In the genomic region with DNA sequence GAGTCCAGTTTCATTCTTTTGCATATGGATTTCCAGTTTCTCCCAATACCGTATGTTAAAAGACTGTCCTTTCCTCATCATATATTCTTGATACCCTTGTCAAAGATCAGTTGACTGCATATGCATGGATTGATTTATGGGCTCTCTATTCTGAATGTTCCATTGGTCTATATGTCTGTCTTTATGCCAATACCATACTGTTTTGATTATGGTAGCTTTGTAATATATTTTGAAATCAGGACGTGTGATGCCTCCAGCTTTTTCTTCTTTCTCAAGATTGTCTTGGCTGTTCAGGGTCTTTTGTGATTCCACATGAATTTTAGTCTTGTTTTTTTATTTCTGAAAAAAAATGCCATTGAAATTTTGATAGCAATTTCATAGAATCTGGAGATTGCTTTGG, we compare ENCODE assay signal across 2 cellular contexts.
TF ChIP-seq lines count a peak whose summit lies in the region.

No MANE protein-coding gene starts in this region.

TF ChIP-seq in HEK293, 187 proteins besides CTCF, POLR2A, EP300 and RAD21:
- TF ChIP-seq, protein P1, sequence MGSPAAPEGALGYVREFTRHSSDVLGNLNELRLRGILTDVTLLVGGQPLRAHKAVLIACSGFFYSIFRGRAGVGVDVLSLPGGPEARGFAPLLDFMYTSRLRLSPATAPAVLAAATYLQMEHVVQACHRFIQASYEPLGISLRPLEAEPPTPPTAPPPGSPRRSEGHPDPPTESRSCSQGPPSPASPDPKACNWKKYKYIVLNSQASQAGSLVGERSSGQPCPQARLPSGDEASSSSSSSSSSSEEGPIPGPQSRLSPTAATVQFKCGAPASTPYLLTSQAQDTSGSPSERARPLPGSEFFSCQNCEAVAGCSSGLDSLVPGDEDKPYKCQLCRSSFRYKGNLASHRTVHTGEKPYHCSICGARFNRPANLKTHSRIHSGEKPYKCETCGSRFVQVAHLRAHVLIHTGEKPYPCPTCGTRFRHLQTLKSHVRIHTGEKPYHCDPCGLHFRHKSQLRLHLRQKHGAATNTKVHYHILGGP (tag by site-specific recombination; IDR thresholded peaks at IDR 0.05): no peak
- TF ChIP-seq ZNF423 (tag by site-specific recombination; IDR thresholded peaks at IDR 0.05): no peak
- TF ChIP-seq, protein P2, sequence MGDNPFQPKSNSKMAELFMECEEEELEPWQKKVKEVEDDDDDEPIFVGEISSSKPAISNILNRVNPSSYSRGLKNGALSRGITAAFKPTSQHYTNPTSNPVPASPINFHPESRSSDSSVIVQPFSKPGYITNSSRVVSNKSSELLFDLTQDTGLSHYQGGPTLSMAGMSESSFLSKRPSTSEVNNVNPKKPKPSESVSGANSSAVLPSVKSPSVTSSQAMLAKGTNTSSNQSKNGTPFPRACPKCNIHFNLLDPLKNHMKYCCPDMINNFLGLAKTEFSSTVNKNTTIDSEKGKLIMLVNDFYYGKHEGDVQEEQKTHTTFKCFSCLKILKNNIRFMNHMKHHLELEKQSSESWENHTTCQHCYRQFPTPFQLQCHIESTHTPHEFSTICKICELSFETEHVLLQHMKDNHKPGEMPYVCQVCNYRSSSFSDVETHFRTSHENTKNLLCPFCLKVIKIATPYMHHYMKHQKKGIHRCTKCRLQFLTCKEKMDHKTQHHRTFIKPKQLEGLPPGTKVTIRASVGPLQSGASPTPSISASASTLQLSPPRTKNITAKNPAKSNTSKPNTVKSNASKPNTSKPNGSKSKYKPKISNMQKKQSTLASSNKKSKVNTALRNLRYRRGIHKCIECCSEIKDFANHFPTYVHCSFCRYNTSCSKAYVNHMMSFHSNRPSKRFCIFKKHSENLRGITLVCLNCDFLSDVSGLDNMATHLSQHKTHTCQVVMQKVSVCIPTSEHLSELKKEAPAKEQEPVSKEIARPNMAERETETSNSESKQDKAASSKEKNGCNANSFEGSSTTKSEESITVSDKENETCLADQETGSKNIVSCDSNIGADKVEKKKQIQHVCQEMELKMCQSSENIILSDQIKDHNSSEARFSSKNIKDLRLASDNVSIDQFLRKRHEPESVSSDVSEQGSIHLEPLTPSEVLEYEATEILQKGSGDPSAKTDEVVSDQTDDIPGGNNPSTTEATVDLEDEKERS (tag by site-specific recombination; IDR thresholded peaks at IDR 0.05): peak; percentile 94
- no peak for TF ChIP-seq ZFP69B (tag by site-specific recombination; IDR thresholded peaks at IDR 0.05)
- peak; percentile 81 for TF ChIP-seq SETDB1 (IDR thresholded peaks at IDR 0.05; ENCODE audit: insufficient read length, low read length)
TF ChIP-seq in HEK293: peak in this region for 2.

TF ChIP-seq in H1, 55 proteins besides CTCF, POLR2A, EP300 and RAD21:
- TF ChIP-seq KDM1A (IDR thresholded peaks at IDR 0.05; ENCODE audit: borderline replicate concordance, low read length) (peak; percentile 84), HDAC2 (IDR thresholded peaks at IDR 0.05; ENCODE audit: borderline replicate concordance in 1 of 2, low read depth in 2 of 2, low read length in 2 of 2) (peak in 1 of 2 experiments; percentile 81; a peak in 1 of 4 replicates), MAFK (IDR thresholded peaks at IDR 0.05; ENCODE audit: low read depth, low read length) (no peak)
